10 cellular contexts compared by ENCODE assay signal in genomic region chr7:908159-908918, GRCh38. TPM values are rescaled to one million over a fixed set of nuclear protein-coding genes. Genes with fewer than 3 reads are reported as not detected.
A peak's percentile ranks its signal among the peaks of the same experiment; 100 is the strongest.
DNase-seq lines count a peak whose midpoint lies in the region; ATAC-seq, FAIRE-seq and TF ChIP-seq lines count a peak whose summit lies in the region.
"Had no signal": no experiment of that assay in that cellular context is flagged by ENCODE, and none has a peak within 500 bp of the region (broad histone marks: within the 10 kb centered on the region; RNA-seq: fewer than 3 reads in every experiment).

No MANE protein-coding gene starts in this region.

- peak; percentile 45 to 47 for ATAC-seq in A549
- peak; percentile 16 for ATAC-seq in WTC11
- no peak for ATAC-seq in memory B cell (ENCODE audit: low read depth)
- no peak for ATAC-seq in GM21786 (IDR thresholded peaks at IDR 0.05; ENCODE audit: unreplicated experiment)

- no peak for TF ChIP-seq CTCF in A549 (IDR thresholded peaks at IDR 0.05)
- TF ChIP-seq CTCF in WTC11 (IDR thresholded peaks at IDR 0.05): no peak
- no peak for TF ChIP-seq CTCF in brain microvascular endothelial cell (IDR thresholded peaks at IDR 0.05; ENCODE audit: low read depth, low read length, missing control alignments)
- TF ChIP-seq CTCF in prostate gland (IDR thresholded peaks at IDR 0.05): no peak
- no peak for TF ChIP-seq CTCF in lower leg skin (IDR thresholded peaks at IDR 0.05)

- H3K4me3 ChIP-seq in A549: peak overlapping the region; percentile 42; the same call in 1 of the 3 replicates
- H3K4me3 ChIP-seq in HAP-1: peak overlapping the region; percentile 10
- no peak overlapping the region for H3K4me3 ChIP-seq in brain microvascular endothelial cell (ENCODE audit: low read depth, low read length)
- H3K4me3 ChIP-seq in prostate gland: peak overlapping the region in 1 of 2 donors; percentile 26
- H3K4me3 ChIP-seq in lower leg skin (ENCODE audit: low read depth, poor library complexity, severe bottlenecking): no peak overlapping the region

- TF ChIP-seq EP300 in A549 (IDR thresholded peaks at IDR 0.05): no peak

- in situ Hi-C loops in HAP-1 (cut with MboI; ENCODE audit: low sequenced_read_pairs) (no loop called here), brain microvascular endothelial cell (cut with HindIII; ENCODE audit: low pct_ligation_motif_present, low sequenced_read_pairs) (no loop called here)

- FAIRE-seq in A549 (lab: Jason Lieb, UNC): no peak

- no peak overlapping the region for H3K27ac Mint-ChIP-seq in WTC11
- peak overlapping the region; percentile 35 for H3K27ac Mint-ChIP-seq in memory B cell
- H3K27ac Mint-ChIP-seq: stimulated activated naive B cell treated with anti-CD40 and anti-IgM and Interleukin-4, amounts not matched to agents 10 μg/mL and 1 μg/mL and 100 μg/mL, for 72 hours had no signal

- H3K4me1 ChIP-seq in A549 (peaks cover 11% of the 10 kb centered on the region), HAP-1 (no peaks in the 10 kb centered on the region), prostate gland (replicated peaks) (no peaks in the 10 kb centered on the region)

- H3K27ac ChIP-seq in A549 (peak overlapping the region; percentile 53 to 80; a peak in 2 of 6 replicates), brain microvascular endothelial cell (no peak overlapping the region), prostate gland (no peak overlapping the region)

- H3K36me3 ChIP-seq in HAP-1 (replicated peaks) (no peaks in the 10 kb centered on the region), brain microvascular endothelial cell (replicated peaks) (no peaks in the 10 kb centered on the region), prostate gland (no peaks in the 10 kb centered on the region)

- no peak overlapping the region for H3K4me3 Mint-ChIP-seq in WTC11
- peak overlapping the region; percentile 32 for H3K4me3 Mint-ChIP-seq in memory B cell

- no peaks in the 10 kb centered on the region for H3K27me3 ChIP-seq in HAP-1 (ENCODE audit: low read depth)
- peaks cover 8% of the 10 kb centered on the region for H3K27me3 ChIP-seq in brain microvascular endothelial cell (replicated peaks)
- no peaks in the 10 kb centered on the region for H3K27me3 ChIP-seq in prostate gland (replicated peaks; ENCODE audit: insufficient read depth)

- H3K27me3 Mint-ChIP-seq in WTC11 (ENCODE audit: low read depth) (peaks cover 14% of the 10 kb centered on the region), memory B cell (no peaks in the 10 kb centered on the region)
- H3K27me3 Mint-ChIP-seq: stimulated activated naive B cell treated with anti-CD40 and anti-IgM and Interleukin-4, amounts not matched to agents 10 μg/mL and 1 μg/mL and 100 μg/mL, for 72 hours had no signal

- POLR2A ChIA-PET in A549 (lab: Yijun Ruan, JAX) (no interaction called here), WTC11 (lab: Charles Lee) (interaction anchor here (0.6 kb wide), 2 partner anchors 43 to 225 kb away, joined by 3 read pairs; no protein-coding TSS in a partner anchor)

- intact Hi-C loops in prostate gland (cut with DNase I) (no loop called here), lower leg skin (cut with DNase I; ENCODE audit: low total_unique reads) (no loop called here)

- H3K36me3 Mint-ChIP-seq in WTC11 (no peaks in the 10 kb centered on the region), memory B cell (no peaks in the 10 kb centered on the region)

- no peak for TF ChIP-seq RAD21 in A549 (conservative IDR thresholded peaks at IDR 0.05 in 1 of 2, IDR thresholded peaks at IDR 0.05 in 1 of 2)

- H3K9me3 ChIP-seq in A549: no peaks in the 10 kb centered on the region
- no peaks in the 10 kb centered on the region for H3K9me3 ChIP-seq in HAP-1
- no peaks in the 10 kb centered on the region for H3K9me3 ChIP-seq in prostate gland

- peak overlapping the region; percentile 64 for H3K4me2 ChIP-seq in A549

- CTCF ChIA-PET in A549 (lab: Yijun Ruan, JAX): interaction anchor here (0.6 to 3.8 kb wide), 33 partner anchors 8 to 268 kb away, joined by 3 to 40 read pairs (median 4); partner anchors contain the start of genes ADAP1 and COX19
- CTCF ChIA-PET in WTC11 (lab: Charles Lee): interaction anchor here (0.7 to 1.7 kb wide), 12 partner anchors 15 to 215 kb away, joined by 3 to 9 read pairs (median 3); no protein-coding TSS in a partner anchor

- H3K4me1 Mint-ChIP-seq in WTC11 (0 out of 2 replicates have a peak, but pooled peaks cover 4% of the 10 kb centered on the region), memory B cell (peaks cover 10% of the 10 kb centered on the region)

- no peak for DNase-seq in A549 (ENCODE audit: low read depth in 1 of 2, low spot score in 1 of 2)
- no peak for DNase-seq in HAP-1 (ENCODE audit: low spot score in 2 of 2)
- DNase-seq in WTC11 (ENCODE audit: low spot score): no peak
- DNase-seq in memory B cell (ENCODE audit: low spot score in 2 of 2): peak; percentile 40 to 48
- no peak for DNase-seq in brain microvascular endothelial cell
- no peak for DNase-seq in prostate gland (ENCODE audit: low spot score)
- no peak for DNase-seq in lower leg skin (ENCODE audit: low spot score in 2 of 2)
- DNase-seq: NCI-H510A had no signal

- 66% methylated on average over 8 of the region's 37 CpGs for WGBS in A549 (ENCODE audit: missing lambda C conversion rate)
- WGBS in prostate gland: 61% methylated on average over 37 of the region's 37 CpGs
- WGBS in lower leg skin, 2 donors: 53 to 69% methylated on average over 20 to 21 of the region's 37 CpGs

- H3K9me3 Mint-ChIP-seq in WTC11: no peaks in the 10 kb centered on the region
- no peaks in the 10 kb centered on the region for H3K9me3 Mint-ChIP-seq in memory B cell
- H3K9me3 Mint-ChIP-seq: stimulated activated naive B cell treated with anti-CD40 and anti-IgM and Interleukin-4, amounts not matched to agents 10 μg/mL and 1 μg/mL and 100 μg/mL, for 72 hours had no signal

- TF ChIP-seq POLR2A in A549 (IDR thresholded peaks at IDR 0.05; ENCODE audit: low read length): no peak
- no peak for TF ChIP-seq POLR2A in prostate gland (IDR thresholded peaks at IDR 0.05)
- no peak for TF ChIP-seq POLR2A in lower leg skin (IDR thresholded peaks at IDR 0.05)

TF ChIP-seq in A549, 52 proteins besides CTCF, POLR2A, EP300 and RAD21:
- TF ChIP-seq ZFP36 (IDR thresholded peaks at IDR 0.05; ENCODE audit: borderline replicate concordance, partially characterized antibody) (no peak), TP53 (CRISPR knock-in tag; IDR thresholded peaks at IDR 0.05) (no peak), PHF8 (IDR thresholded peaks at IDR 0.05; ENCODE audit: borderline replicate concordance, low read depth) (no peak), FOXS1 (CRISPR knock-in tag; IDR thresholded peaks at IDR 0.05) (no peak), BHLHE40 (IDR thresholded peaks at IDR 0.05; ENCODE audit: low read depth, low read length) (no peak), CBX2 (IDR thresholded peaks at IDR 0.05; ENCODE audit: borderline replicate concordance, low read depth) (no peak), FOSB (CRISPR knock-in tag; IDR thresholded peaks at IDR 0.05) (no peak), HEYL (CRISPR knock-in tag; IDR thresholded peaks at IDR 0.05) (no peak), GATA3 (IDR thresholded peaks at IDR 0.05; ENCODE audit: borderline replicate concordance) (no peak)
TF ChIP-seq in A549: peak in this region for 0.

TF ChIP-seq in WTC11, 78 proteins besides CTCF, POLR2A, EP300 and RAD21:
- 0 out of 2 replicates have a peak, but pooled peaks have one; percentile 37 for TF ChIP-seq FOXP1 (CRISPR knock-in tag; IDR thresholded peaks at IDR 0.05; ENCODE audit: borderline replicate concordance)
- TF ChIP-seq CREM (CRISPR knock-in tag; IDR thresholded peaks at IDR 0.05): no peak
- TF ChIP-seq RELA (CRISPR knock-in tag; IDR thresholded peaks at IDR 0.05; ENCODE audit: borderline replicate concordance): peak; percentile 70; the same call in 1 of the 2 replicates

RNA-seq across cellular contexts. Expression of gene GET4, which starts 32.0 kb away (rescaled TPM):
- 21.5 and 26.1 TPM in 2 replicates for polyA plus RNA-seq in A549 (2011; rRNA removed)
- polyA plus RNA-seq in A549 (2012; cell fraction: cytosol; rRNA removed): 58.0 and 75.8 TPM in 2 replicates
- 169 and 176 TPM in 2 replicates for polyA plus RNA-seq in A549 (2012; cell fraction: nucleus; rRNA removed)
- 35.4 to 37.0 TPM (median 36.0 TPM) in 3 replicates for polyA plus RNA-seq in A549 (2017; fragmentation: RNase III; extraction: RNeasy Plus Mini Kit Qiagen cat#74134 plus additional on column Dnase treatment)
- polyA minus RNA-seq in A549 (2011; rRNA and poly(A)+ RNA removed): 19.3 and 22.8 TPM in 2 replicates
- 73.0 to 82.0 TPM (median 73.4 TPM) in 3 replicates for total RNA-seq in WTC11 (2021)
- 10 to 100 TPM; 50.0 to 91.9 TPM for total RNA-seq in prostate gland
- total RNA-seq in lower leg skin: 10 to 100 TPM; 46.1 to 67.7 (median 51.6) TPM

RNA-seq across cellular contexts. Expression of gene ADAP1, which starts 46.1 kb away (rescaled TPM):
- polyA plus RNA-seq in A549 (2011; rRNA removed) (1.7 and 2.2 TPM in 2 replicates), A549 (2017; fragmentation: RNase III; extraction: RNeasy Plus Mini Kit Qiagen cat#74134 plus additional on column Dnase treatment) (1.1 to 2.5 TPM (median 1.9 TPM) in 3 replicates)
- polyA plus RNA-seq in A549 (2012; cell fraction: cytosol; rRNA removed): 3.5 and 5.0 TPM in 2 replicates
- 7.4 and 7.9 TPM in 2 replicates for polyA plus RNA-seq in A549 (2012; cell fraction: nucleus; rRNA removed)
- polyA minus RNA-seq in A549 (2011; rRNA and poly(A)+ RNA removed): 2.1 and 2.2 TPM in 2 replicates
- total RNA-seq in WTC11 (2021) (4.3 to 7.2 TPM (median 4.5 TPM) in 3 replicates), prostate gland (1 to 10 TPM; 5.9 to 8.3 TPM), lower leg skin (10 to 100 TPM in 1 of 4 donors, 1 to 10 TPM in 3; 9.1 to 18.8 (median 9.9) TPM)

Comparison
In these comparisons a context has a peak if more than half of its experiments do, and no peak if none do; other contexts are left out.
1. ATAC-seq: peak in A549 (2 of 2) and WTC11 (single experiment); none in memory B cell (single experiment) and GM21786 (single experiment).
2. DNase-seq: peak in memory B cell (2 of 2); none in A549 (0 of 2), HAP-1 (0 of 2), WTC11 (single experiment), brain microvascular endothelial cell (single experiment), prostate gland (single experiment) and lower leg skin (0 of 2).
3. H3K27ac ChIP-seq: peak in A549 (2 of 2); none in brain microvascular endothelial cell (single experiment) and prostate gland (0 of 2).
4. H3K4me3 ChIP-seq: peak in A549 (single experiment) and HAP-1 (single experiment); none in brain microvascular endothelial cell (single experiment) and lower leg skin (single experiment).